ENCODE assay signal across 22 cellular contexts in genomic region chr5:76766746-76767145, GRCh38. TPM values are rescaled to one million over a fixed set of nuclear protein-coding genes. Genes with fewer than 3 reads are reported as not detected.
A peak's percentile ranks its signal among the peaks of the same experiment; 100 is the strongest.
DNase-seq lines count a peak whose midpoint lies in the region; ATAC-seq, FAIRE-seq and TF ChIP-seq lines count a peak whose summit lies in the region.
"Had no signal": no experiment of that assay in that cellular context is flagged by ENCODE, and none has a peak within 500 bp of the region (broad histone marks: within the 10 kb centered on the region; RNA-seq: fewer than 3 reads in every experiment).

No MANE protein-coding gene starts in this region.

- H3K79me2 ChIP-seq in MM.1S (ENCODE audit: low read length) (no peaks in the 10 kb centered on the region), HepG2 (ENCODE audit: insufficient read depth, low read length) (no peaks in the 10 kb centered on the region)
- H3K79me2 ChIP-seq: parathyroid adenoma had no signal

- no peak for TF ChIP-seq CTCF in cardiac fibroblast (IDR thresholded peaks at IDR 0.05; ENCODE audit: low read depth, low read length)
- TF ChIP-seq CTCF in MM.1S (IDR thresholded peaks at IDR 0.05; ENCODE audit: low read length): no peak
- TF ChIP-seq CTCF in HepG2 (CRISPR knock-in tag; IDR thresholded peaks at IDR 0.05): no peak

- TF ChIP-seq POLR2A in HepG2 (IDR thresholded peaks at IDR 0.05; ENCODE audit: insufficient read depth in 1 of 2, low read depth in 2 of 2, low read length in 2 of 2): no peak

- H3K27me3 ChIP-seq in MM.1S (replicated peaks; ENCODE audit: insufficient read depth, low read length): no peaks in the 10 kb centered on the region; the same call in 1 of the 2 replicates
- no peaks in the 10 kb centered on the region for H3K27me3 ChIP-seq in HepG2 (ENCODE audit: control insufficient read depth in 1 of 2, insufficient read depth in 2 of 2, low read length in 2 of 2)
- H3K27me3 ChIP-seq: left lung had no signal

- H3K4me2 ChIP-seq in MM.1S (ENCODE audit: low read depth, low read length) (no peak overlapping the region), HepG2 (ENCODE audit: low read depth, low read length) (no peak overlapping the region)

- H2AFZ ChIP-seq in MM.1S (ENCODE audit: low read length) (no peak overlapping the region), HepG2 (ENCODE audit: low read length) (no peak overlapping the region)
- H2AFZ ChIP-seq: parathyroid adenoma had no signal

- H3K4me1 ChIP-seq in MM.1S (ENCODE audit: low read length) (no peaks in the 10 kb centered on the region), HepG2 (ENCODE audit: insufficient read depth, low read length) (peaks cover 15% of the 10 kb centered on the region; the same call in 1 of the 2 replicates)
- H3K4me1 ChIP-seq: left lung, parathyroid adenoma had no signal

- BruUV-seq in HepG2 (replicated peaks; lab: Mats Ljungman, UMichigan): no TSS peak

- intact Hi-C loops in HepG2 (cut with micrococcal nuclease; ENCODE audit: unreplicated experiment): no loop called here

- no peak for TF ChIP-seq EP300 in HepG2 (IDR thresholded peaks at IDR 0.05; ENCODE audit: low read depth in 2 of 2, low read length in 2 of 2)
- no peak for TF ChIP-seq EP300 in HepG2 (CRISPR knock-in tag; IDR thresholded peaks at IDR 0.05; ENCODE audit: borderline replicate concordance)

- no peak for ATAC-seq in HepG2
- ATAC-seq: left lung; Right ventricle myocardium inferior; stimulated activated naive B cell treated with anti-CD40 and anti-IgM and Interleukin-4, amounts not matched to agents 10 μg/mL and 1 μg/mL and 100 μg/mL, for 72 hours had no signal

- TF ChIP-seq RAD21 in HepG2 (CRISPR knock-in tag; IDR thresholded peaks at IDR 0.05): no peak

- H3K9me3 ChIP-seq in MM.1S (replicated peaks; ENCODE audit: insufficient read depth, low read length): no peaks in the 10 kb centered on the region
- no peaks in the 10 kb centered on the region for H3K9me3 ChIP-seq in HepG2 (ENCODE audit: low read length)
- H3K9me3 ChIP-seq: thoracic aorta had no signal

- no peaks in the 10 kb centered on the region for H3F3A ChIP-seq in MM.1S (ENCODE audit: insufficient read depth, low read length)

- H3K27ac ChIP-seq in MM.1S (ENCODE audit: low read length): no peak overlapping the region
- no peak overlapping the region for H3K27ac ChIP-seq in HepG2 (ENCODE audit: extremely low read length, insufficient read depth, low read length)
- H3K27ac ChIP-seq: left lung, parathyroid adenoma, thoracic aorta had no signal

- peak; percentile 46 for DNase-seq in EL
- peak; percentile 68 for DNase-seq in M059J (ENCODE audit: low read depth)
- DNase-seq in cardiac fibroblast (ENCODE audit: low read depth in 2 of 2): peak; percentile 15 to 60
- DNase-seq in kidney tubule cell (ENCODE audit: low spot score): peak; percentile 23
- DNase-seq in MM.1S: no peak
- DNase-seq in HepG2 (ENCODE audit: low spot score): no peak
- no peak for DNase-seq in NCI-H1436 treated with DMSO at 0.1 percent for 48 hours (lab: John Stamatoyannopoulos, UW)
- DNase-seq: activated CD4-positive, alpha-beta T cell treated with anti-CD3 and anti-CD28 coated beads for 48 hours; CD8-positive, alpha-beta memory T cell; central memory CD4-positive, alpha-beta T cell; DMS79; H7; Kasumi-1; left lung; NCI-H1105 treated with DMSO at 0.1 percent for 48 hours; NCI-H526 treated with DMSO at 0.1 percent for 48 hours; stimulated activated naive B cell treated with anti-CD40 and anti-IgM and Interleukin-4, amounts not matched to agents 10 μg/mL and 1 μg/mL and 100 μg/mL, for 72 hours; T-helper 1 cell had no signal

- no peaks in the 10 kb centered on the region for H4K20me1 ChIP-seq in MM.1S (ENCODE audit: insufficient read depth, low read length)
- no peaks in the 10 kb centered on the region for H4K20me1 ChIP-seq in HepG2 (ENCODE audit: insufficient read depth, low read length)

- no peaks in the 10 kb centered on the region for H3K9me2 ChIP-seq in MM.1S (replicated peaks; ENCODE audit: insufficient read depth, low read length)

- no peak for FAIRE-seq in HepG2 (lab: Jason Lieb, UNC)
- FAIRE-seq: HTR-8/SVneo had no signal

- CTCF ChIA-PET in HepG2 (lab: Yijun Ruan, JAX; ENCODE audit: low intra/inter-chr PET ratio, low total read pairs): no interaction called here

- POLR2A ChIA-PET in HepG2 (lab: Yijun Ruan, JAX): no interaction called here

- in situ Hi-C loops in HepG2 (cut with HindIII; ENCODE audit: extremely low pct_ligation_motif_present, low pct_unique_long_range_greater_than_20kb): no loop called here

- H3K4me3 ChIP-seq in cardiac fibroblast (replicated peaks in 1 of 2; ENCODE audit: low read depth in 2 of 2, low read length in 2 of 2) (no peak overlapping the region), MM.1S (ENCODE audit: low read length) (no peak overlapping the region), HepG2 (replicated peaks in 1 of 3; ENCODE audit: insufficient read depth in 1 of 3, low read depth in 2 of 3, low read length in 3 of 3) (no peak overlapping the region)
- H3K4me3 ChIP-seq: left lung, thoracic aorta had no signal

- WGBS in HepG2 (ENCODE audit: low lambda C conversion rate): 86% methylated on average over 2 of the region's 2 CpGs

- H3K9ac ChIP-seq in MM.1S (ENCODE audit: low read length) (no peak overlapping the region), HepG2 (ENCODE audit: insufficient read depth, low read depth, low read length) (no peak overlapping the region)
- H3K9ac ChIP-seq: parathyroid adenoma had no signal

- H3K36me3 ChIP-seq in MM.1S (replicated peaks; ENCODE audit: insufficient read depth, low read length) (no peaks in the 10 kb centered on the region), HepG2 (replicated peaks in 1 of 2; ENCODE audit: control insufficient read depth in 1 of 2, insufficient read depth in 2 of 2, low read length in 2 of 2) (no peaks in the 10 kb centered on the region)
- H3K36me3 ChIP-seq: left lung, thoracic aorta had no signal

TF ChIP-seq in HepG2, 621 proteins besides CTCF, POLR2A, EP300 and RAD21 (continues in another document):
- no peak for TF ChIP-seq TBX2 (CRISPR knock-in tag; IDR thresholded peaks at IDR 0.05; ENCODE audit: borderline replicate concordance)
- TF ChIP-seq HNF4A (CRISPR knock-in tag; IDR thresholded peaks at IDR 0.05): no peak
- no peak for TF ChIP-seq MTF1 (CRISPR knock-in tag; IDR thresholded peaks at IDR 0.05)
- TF ChIP-seq BORCS8-MEF2B (CRISPR knock-in tag; IDR thresholded peaks at IDR 0.05): no peak
- no peak for TF ChIP-seq ZNF350 (CRISPR knock-in tag; IDR thresholded peaks at IDR 0.05; ENCODE audit: borderline replicate concordance, low read depth)
- no peak for TF ChIP-seq TCF12 (IDR thresholded peaks at IDR 0.05)
- no peak for TF ChIP-seq TCF12 (CRISPR knock-in tag; IDR thresholded peaks at IDR 0.05)

RNA-seq across cellular contexts. Expression of gene F2R, which starts 50.8 kb away (rescaled TPM):
- total RNA-seq in M059J (2014; rRNA removed; shearing (Covaris generic)): 91.4 and 128 TPM in 2 replicates
- total RNA-seq in HepG2 (2016; rRNA removed; fragmentation: Illumina TruSeq; extraction: Trizol): 4.6 and 8.3 TPM in 2 replicates
- 0.40 and 0.97 TPM in 2 replicates for total RNA-seq in HepG2 (2016; cell fraction: cytosol; rRNA removed; fragmentation: Illumina TruSeq; extraction: Trizol; ENCODE audit: low read depth)
- total RNA-seq in HepG2 (2016; cell fraction: insoluble cytoplasmic fraction; rRNA removed; fragmentation: Illumina TruSeq; extraction: Trizol): 5.0 and 8.5 TPM in 2 replicates
- 3.6 and 3.7 TPM in 2 replicates for total RNA-seq in HepG2 (2016; cell fraction: membrane; rRNA removed; fragmentation: Illumina TruSeq; extraction: Trizol)
- total RNA-seq in HepG2 (2016; cell fraction: nucleus; rRNA removed; fragmentation: Illumina TruSeq; extraction: Trizol): 9.1 and 9.6 TPM in 2 replicates
- polyA plus RNA-seq in HepG2 (2011; rRNA removed): 12.3 and 13.6 TPM in 2 replicates
- 10.7 and 16.3 TPM in 2 replicates for polyA plus RNA-seq in HepG2 (2011; cell fraction: cytosol; rRNA removed)
- 2.4 and 3.8 TPM in 2 replicates for polyA plus RNA-seq in HepG2 (2011; cell fraction: nucleus; rRNA removed)
- 5.7 and 5.9 TPM in 2 replicates for polyA plus RNA-seq in HepG2 (2012)
- polyA plus RNA-seq in HepG2 (2016; cell fraction: cytosol; fragmentation: Illumina TruSeq; extraction: Trizol; ENCODE audit: low read depth): 0.66 and 0.90 TPM in 2 replicates
- 5.5 and 5.8 TPM in 2 replicates for polyA plus RNA-seq in HepG2 (2016; cell fraction: insoluble cytoplasmic fraction; fragmentation: Illumina TruSeq; extraction: Trizol; ENCODE audit: low read depth)
- polyA plus RNA-seq in HepG2 (2016; cell fraction: membrane; fragmentation: Illumina TruSeq; extraction: Trizol; ENCODE audit: low read depth): 1.6 and 2.1 TPM in 2 replicates
- polyA plus RNA-seq in HepG2 (2016; cell fraction: nucleus; fragmentation: Illumina TruSeq; extraction: Trizol; ENCODE audit: insufficient read depth, low read depth): 10.9 and 12.9 TPM in 2 replicates
- 1.3 and 28.5 TPM in 2 replicates for polyA minus RNA-seq in HepG2 (2011; rRNA and poly(A)+ RNA removed; ENCODE audit: low replicate concordance)
- 8.1 and 10.8 TPM in 2 replicates for polyA minus RNA-seq in HepG2 (2011; cell fraction: cytosol; rRNA and poly(A)+ RNA removed)
- polyA minus RNA-seq in HepG2 (2011; cell fraction: nucleus; rRNA and poly(A)+ RNA removed): 4.8 and 6.0 TPM in 2 replicates

RNA-seq across cellular contexts. Expression of gene F2RL1, which starts 52.1 kb away (rescaled TPM):
- total RNA-seq in M059J (2014; rRNA removed; shearing (Covaris generic)): 118 and 125 TPM in 2 replicates
- 6.3 and 9.9 TPM in 2 replicates for total RNA-seq in HepG2 (2016; rRNA removed; fragmentation: Illumina TruSeq; extraction: Trizol)
- 0.61 and 0.71 TPM in 2 replicates for total RNA-seq in HepG2 (2016; cell fraction: cytosol; rRNA removed; fragmentation: Illumina TruSeq; extraction: Trizol; ENCODE audit: low read depth)
- 4.8 and 10.3 TPM in 2 replicates for total RNA-seq in HepG2 (2016; cell fraction: insoluble cytoplasmic fraction; rRNA removed; fragmentation: Illumina TruSeq; extraction: Trizol)
- total RNA-seq in HepG2 (2016; cell fraction: membrane; rRNA removed; fragmentation: Illumina TruSeq; extraction: Trizol): 1.6 and 1.9 TPM in 2 replicates
- 10.2 and 11.2 TPM in 2 replicates for total RNA-seq in HepG2 (2016; cell fraction: nucleus; rRNA removed; fragmentation: Illumina TruSeq; extraction: Trizol)
- polyA plus RNA-seq in HepG2 (2011; rRNA removed): 23.0 TPM in 2 replicates
- polyA plus RNA-seq in HepG2 (2011; cell fraction: cytosol; rRNA removed): 15.6 and 23.7 TPM in 2 replicates
- polyA plus RNA-seq in HepG2 (2011; cell fraction: nucleus; rRNA removed): 3.3 and 3.7 TPM in 2 replicates
- 7.4 and 10.0 TPM in 2 replicates for polyA plus RNA-seq in HepG2 (2012)
- polyA plus RNA-seq in HepG2 (2016; cell fraction: cytosol; fragmentation: Illumina TruSeq; extraction: Trizol; ENCODE audit: low read depth): 0.38 and 0.44 TPM in 2 replicates
- 4.3 and 4.4 TPM in 2 replicates for polyA plus RNA-seq in HepG2 (2016; cell fraction: insoluble cytoplasmic fraction; fragmentation: Illumina TruSeq; extraction: Trizol; ENCODE audit: low read depth)
- 0.86 and 1.0 TPM in 2 replicates for polyA plus RNA-seq in HepG2 (2016; cell fraction: membrane; fragmentation: Illumina TruSeq; extraction: Trizol; ENCODE audit: low read depth)
- 12.6 and 13.5 TPM in 2 replicates for polyA plus RNA-seq in HepG2 (2016; cell fraction: nucleus; fragmentation: Illumina TruSeq; extraction: Trizol; ENCODE audit: insufficient read depth, low read depth)
- polyA minus RNA-seq in HepG2 (2011; rRNA and poly(A)+ RNA removed; ENCODE audit: low replicate concordance): 0.33 and 45.9 TPM in 2 replicates
- 11.8 and 15.6 TPM in 2 replicates for polyA minus RNA-seq in HepG2 (2011; cell fraction: cytosol; rRNA and poly(A)+ RNA removed)
- 5.0 and 9.2 TPM in 2 replicates for polyA minus RNA-seq in HepG2 (2011; cell fraction: nucleus; rRNA and poly(A)+ RNA removed)

Comparison
In these comparisons a context has a peak if more than half of its experiments do, and no peak if none do; other contexts are left out.
1. DNase-seq: peak in EL (single experiment), M059J (single experiment), cardiac fibroblast (2 of 2) and kidney tubule cell (single experiment); none in MM.1S (single experiment), HepG2 (single experiment) and NCI-H1436 treated with DMSO at 0.1 percent for 48 hours (single experiment).